In the genomic region with DNA sequence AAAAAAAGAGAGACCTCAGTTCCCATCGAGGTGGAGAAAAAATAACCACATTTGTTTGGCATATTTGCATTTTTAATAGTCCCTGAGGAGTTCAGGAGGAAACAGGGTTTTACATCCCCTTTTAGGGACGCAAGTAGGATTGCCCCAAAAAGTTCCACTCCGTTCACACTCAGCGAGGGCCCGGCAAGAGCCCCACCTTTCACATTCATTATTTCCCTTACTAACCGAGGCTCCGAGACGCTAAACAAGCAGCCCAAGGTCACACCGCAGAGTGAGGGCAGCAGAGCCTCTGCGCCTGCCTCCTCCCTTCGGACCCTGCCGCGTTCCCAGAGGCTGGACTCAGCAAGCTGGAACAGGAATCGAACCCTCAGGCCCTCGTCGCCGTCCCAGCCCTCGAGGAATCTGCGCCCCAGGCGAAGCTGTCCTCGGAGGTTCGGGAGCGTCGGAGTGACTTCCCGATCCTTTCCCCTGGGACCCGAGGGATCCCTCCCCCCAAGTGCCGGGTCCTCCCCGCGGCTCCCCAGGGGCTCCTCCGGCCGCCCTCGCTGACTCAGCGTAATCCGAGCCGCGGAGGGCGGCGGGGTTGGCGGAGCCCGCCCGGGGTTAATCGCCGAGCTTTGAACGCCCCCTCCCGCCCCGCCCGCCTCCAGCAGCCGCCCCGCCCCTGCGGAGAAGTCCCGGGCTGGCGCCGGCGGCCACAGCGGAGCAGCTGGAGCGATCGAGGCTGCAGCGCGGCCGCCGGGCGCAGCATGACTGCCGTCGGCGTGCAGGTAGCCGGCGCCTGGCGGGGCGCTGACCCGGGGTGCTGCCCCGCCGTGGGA, we compare ENCODE assay signal across 1 cellular context.
TF ChIP-seq lines count a peak whose summit lies in the region.

A gene with protein sequence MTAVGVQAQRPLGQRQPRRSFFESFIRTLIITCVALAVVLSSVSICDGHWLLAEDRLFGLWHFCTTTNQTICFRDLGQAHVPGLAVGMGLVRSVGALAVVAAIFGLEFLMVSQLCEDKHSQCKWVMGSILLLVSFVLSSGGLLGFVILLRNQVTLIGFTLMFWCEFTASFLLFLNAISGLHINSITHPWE (plus strand): TSS at position 700 of the 821 bp plus-strand sequence. CDS start 50 bp downstream, at position 750.

TF ChIP-seq in HepG2, 621 proteins besides CTCF, POLR2A, EP300 and RAD21 (continued from another document and continues in another):
- TF ChIP-seq ARID4A (CRISPR knock-in tag; IDR thresholded peaks at IDR 0.05; ENCODE audit: borderline replicate concordance) (peak; percentile 84; the same call in 1 of the 2 replicates), PRDM4 (CRISPR knock-in tag; IDR thresholded peaks at IDR 0.05; ENCODE audit: borderline replicate concordance) (no peak), ZNF777 (CRISPR knock-in tag; IDR thresholded peaks at IDR 0.05) (peak; percentile 94), CBX2 (IDR thresholded peaks at IDR 0.05; ENCODE audit: low read depth, low read length) (no peak), CBX2 (CRISPR knock-in tag; IDR thresholded peaks at IDR 0.05; ENCODE audit: low read depth) (no peak), ZNF281 (CRISPR knock-in tag; IDR thresholded peaks at IDR 0.05; ENCODE audit: borderline replicate concordance) (peak; percentile 81; the same call in 1 of the 2 replicates), ZFY (CRISPR knock-in tag; IDR thresholded peaks at IDR 0.05) (peak; percentile 71), SNAPC2 (CRISPR knock-in tag; IDR thresholded peaks at IDR 0.05) (no peak), ARID5B (CRISPR knock-in tag; IDR thresholded peaks at IDR 0.05) (peak; percentile 85; the same call in 1 of the 2 replicates), ZNF543 (CRISPR knock-in tag; IDR thresholded peaks at IDR 0.05) (peak; percentile 92), NFAT5 (CRISPR knock-in tag; IDR thresholded peaks at IDR 0.05) (peak; percentile 81), HDAC1 (CRISPR knock-in tag; IDR thresholded peaks at IDR 0.05) (peak; percentile 92), ZNF547 (CRISPR knock-in tag; IDR thresholded peaks at IDR 0.05) (peak; percentile 88; the same call in 1 of the 2 replicates), ZNF441 (CRISPR knock-in tag; IDR thresholded peaks at IDR 0.05; ENCODE audit: borderline replicate concordance) (peak; percentile 58; the same call in 1 of the 2 replicates), THAP8 (CRISPR knock-in tag; IDR thresholded peaks at IDR 0.05; ENCODE audit: borderline replicate concordance) (peak; percentile 39; the same call in 1 of the 2 replicates), ZNF101 (CRISPR knock-in tag; IDR thresholded peaks at IDR 0.05; ENCODE audit: borderline replicate concordance, low read depth) (peak; percentile 89; the same call in 1 of the 2 replicates), ZSCAN29 (CRISPR knock-in tag; conservative IDR thresholded peaks at IDR 0.05) (peak; percentile 88), ZNF446 (CRISPR knock-in tag; IDR thresholded peaks at IDR 0.05) (0 out of 2 replicates have a peak, but pooled peaks have one; percentile 45), CEBPG (CRISPR knock-in tag; IDR thresholded peaks at IDR 0.05) (0 out of 2 replicates have a peak, but pooled peaks have one; percentile 34), ZNF761 (CRISPR knock-in tag; conservative IDR thresholded peaks at IDR 0.05) (peak; percentile 74; the same call in 1 of the 2 replicates), ZFP90 (CRISPR knock-in tag; IDR thresholded peaks at IDR 0.05; ENCODE audit: borderline replicate concordance) (peak; percentile 94), FOXO1 (CRISPR knock-in tag; IDR thresholded peaks at IDR 0.05) (no peak), MYC (CRISPR knock-in tag; IDR thresholded peaks at IDR 0.05; ENCODE audit: borderline replicate concordance) (peak; percentile 69; the same call in 1 of the 2 replicates), ZNF772 (CRISPR knock-in tag; IDR thresholded peaks at IDR 0.05) (peak; percentile 88), HMG20A (CRISPR knock-in tag; IDR thresholded peaks at IDR 0.05; ENCODE audit: borderline replicate concordance) (0 out of 2 replicates have a peak, but pooled peaks have one; percentile 32)
- TF ChIP-seq, protein P1, sequence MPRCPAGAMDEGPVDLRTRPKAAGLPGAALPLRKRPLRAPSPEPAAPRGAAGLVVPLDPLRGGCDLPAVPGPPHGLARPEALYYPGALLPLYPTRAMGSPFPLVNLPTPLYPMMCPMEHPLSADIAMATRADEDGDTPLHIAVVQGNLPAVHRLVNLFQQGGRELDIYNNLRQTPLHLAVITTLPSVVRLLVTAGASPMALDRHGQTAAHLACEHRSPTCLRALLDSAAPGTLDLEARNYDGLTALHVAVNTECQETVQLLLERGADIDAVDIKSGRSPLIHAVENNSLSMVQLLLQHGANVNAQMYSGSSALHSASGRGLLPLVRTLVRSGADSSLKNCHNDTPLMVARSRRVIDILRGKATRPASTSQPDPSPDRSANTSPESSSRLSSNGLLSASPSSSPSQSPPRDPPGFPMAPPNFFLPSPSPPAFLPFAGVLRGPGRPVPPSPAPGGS (CRISPR knock-in tag; IDR thresholded peaks at IDR 0.05) = peak; percentile 40; the same call in 1 of the 2 replicates
